Comparison of ENCODE assay signal across 8 cellular contexts in the genomic region with DNA sequence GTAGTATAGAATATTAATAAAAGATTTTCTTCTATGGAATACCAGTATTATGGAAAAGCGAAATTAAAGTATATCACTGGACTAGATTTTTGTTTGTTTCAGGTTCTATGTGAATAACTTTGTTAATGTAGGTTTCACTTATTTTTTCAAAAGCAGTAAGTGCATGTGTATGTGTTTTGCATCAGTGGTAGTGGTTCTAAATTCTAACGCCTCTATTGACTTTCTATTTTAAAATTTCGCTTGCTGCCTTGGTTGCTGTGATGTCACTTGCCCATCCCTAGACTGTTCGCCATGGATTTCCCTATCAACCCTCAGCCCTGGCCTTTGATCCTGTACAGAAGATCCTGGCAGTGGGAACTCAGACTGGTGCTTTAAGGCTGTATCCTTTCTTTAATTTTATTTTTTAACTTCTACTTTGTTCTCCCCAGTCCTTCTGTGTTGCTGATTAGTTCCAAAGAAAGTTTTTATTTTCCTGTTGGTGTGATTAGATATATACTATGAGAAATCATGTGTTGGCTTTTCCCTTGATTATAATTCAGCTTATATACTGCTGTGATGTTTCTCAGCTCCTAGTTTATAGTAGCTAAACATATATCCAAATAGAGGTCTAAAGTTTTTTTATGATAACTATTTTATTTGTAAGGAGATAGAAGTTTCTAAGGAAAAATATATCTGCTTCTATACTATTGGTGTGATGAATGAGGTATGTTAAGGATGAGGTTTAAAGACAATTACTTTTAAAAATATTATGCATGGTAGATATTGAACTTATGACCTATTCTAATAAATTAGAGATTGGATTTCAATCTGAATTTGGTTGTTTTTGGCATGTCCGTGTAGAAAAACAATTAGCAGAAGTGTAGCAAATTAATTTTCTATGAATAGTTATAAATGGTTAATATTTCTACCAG. TPM values are rescaled to one million over a fixed set of nuclear protein-coding genes. Genes with fewer than 3 reads are reported as not detected.
DNase-seq lines count a peak whose midpoint lies in the region; ATAC-seq and TF ChIP-seq lines count a peak whose summit lies in the region.

No MANE protein-coding gene starts in this region.

- H3K4me1 Mint-ChIP-seq in chondrocyte (ENCODE audit: low read depth) (peaks cover 55% of the 10 kb centered on the region), nephron (peaks cover 18% of the 10 kb centered on the region)

- H3K36me3 Mint-ChIP-seq in chondrocyte (ENCODE audit: low read depth) (peaks cover 2% of the 10 kb centered on the region), nephron (ENCODE audit: low read depth) (no peaks in the 10 kb centered on the region)

- H3K27me3 Mint-ChIP-seq in chondrocyte (ENCODE audit: low read depth) = no peaks in the 10 kb centered on the region
- peaks cover 5% of the 10 kb centered on the region for H3K27me3 Mint-ChIP-seq in nephron (ENCODE audit: low read depth)

- TF ChIP-seq CTCF in chondrocyte (IDR thresholded peaks at IDR 0.05) (no peak), nephron (IDR thresholded peaks at IDR 0.05; ENCODE audit: unreplicated experiment in 3 of 3) (no peak)

- peak overlapping the region; percentile 97 for H3K4me3 Mint-ChIP-seq in chondrocyte (ENCODE audit: unreplicated experiment)
- H3K4me3 Mint-ChIP-seq in nephron = peak overlapping the region; percentile 88 to 89 (median 88)

- DNase-seq in NCI-H82 (lab: John Stamatoyannopoulos, UW) = peak; percentile 47
- DNase-seq in NCI-H82 treated with DMSO at 0.1 percent for 48 hours (lab: John Stamatoyannopoulos, UW; ENCODE audit: unreplicated experiment) = no peak
- peak; percentile 75 for DNase-seq in NCI-H69 (lab: John Stamatoyannopoulos, UW)
- no peak for DNase-seq in chondrocyte (ENCODE audit: low spot score)
- DNase-seq in stimulated activated CD4-positive, alpha-beta T cell treated with anti-CD3 and anti-CD28 coated beads, Interleukin-4, amount 100 ng/mL, for 4 hours = no peak
- DNase-seq in SIG-M5 treated with dmso at 0.1 percent for 504 hours (lab: John Stamatoyannopoulos, UW; ENCODE audit: unreplicated experiment) = no peak

- H3K27ac Mint-ChIP-seq in chondrocyte (ENCODE audit: unreplicated experiment) (peak overlapping the region; percentile 84), nephron (peak overlapping the region in 2 of 3 experiments; percentile 3 to 52)

- ATAC-seq in GM19328 (IDR thresholded peaks at IDR 0.05; ENCODE audit: unreplicated experiment) = no peak

- H3K9me3 Mint-ChIP-seq in chondrocyte (ENCODE audit: low read depth) (no peaks in the 10 kb centered on the region), nephron (no peaks in the 10 kb centered on the region)

RNA-seq across cellular contexts. Expression of a gene that starts 1.7 kb away (rescaled TPM):
- total RNA-seq in chondrocyte = 30.8 to 42.5 TPM (median 32.4 TPM) in 3 replicates

Comparison
In these comparisons a context has a peak if more than half of its experiments do, and no peak if none do; other contexts are left out.
1. DNase-seq: peak in NCI-H82 (single experiment) and NCI-H69 (single experiment); none in NCI-H82 treated with DMSO at 0.1 percent for 48 hours (single experiment), chondrocyte (single experiment), stimulated activated CD4-positive, alpha-beta T cell treated with anti-CD3 and anti-CD28 coated beads, Interleukin-4, amount 100 ng/mL, for 4 hours (0 of 2) and SIG-M5 treated with dmso at 0.1 percent for 504 hours (single experiment).